Comparison of ENCODE assay signal across 21 cellular contexts in the genomic region with DNA sequence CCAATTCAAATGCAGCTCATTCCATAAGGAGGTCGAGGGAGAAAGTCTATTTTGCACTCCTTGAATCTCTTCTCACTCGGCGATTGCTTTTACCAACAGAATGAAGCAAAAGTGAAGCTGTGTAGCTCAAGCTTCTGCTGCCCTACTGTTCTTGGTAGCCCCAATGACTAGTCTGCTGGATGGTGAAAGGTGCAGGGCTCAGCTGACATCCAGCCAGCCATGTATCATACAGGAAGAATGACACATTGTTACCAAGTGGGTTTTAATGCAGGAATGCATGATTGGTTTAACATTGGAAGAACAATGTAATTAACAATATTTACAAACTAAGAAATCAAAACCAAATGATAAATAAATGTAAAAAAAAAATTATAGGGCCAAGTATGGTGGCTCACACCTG.
"Had no signal": no experiment of that assay in that cellular context is flagged by ENCODE, and none has a peak within 500 bp of the region (broad histone marks: within the 10 kb centered on the region; RNA-seq: fewer than 3 reads in every experiment).

No MANE protein-coding gene starts in this region.

- H3K9me3 ChIP-seq: esophagus muscularis mucosa, lower lobe of right lung, pancreas, transverse colon, vagina had no signal

- H3K27me3 ChIP-seq: esophagus muscularis mucosa, pancreas, transverse colon, vagina had no signal

- H3K36me3 Mint-ChIP-seq: activated CD8-positive, alpha-beta memory T cell treated with anti-CD3 and anti-CD28 coated beads, Interleukin-2, amount 10 ng/mL, durations not matched to agents 7 days and 5 days; naive thymus-derived CD4-positive, alpha-beta T cell had no signal

- DNase-seq: activated CD4-positive, alpha-beta T cell treated with anti-CD3 and anti-CD28 coated beads, Interleukin-2, amount 50 U/mL, for 48 hours; activated CD4-positive, CD25-positive, alpha-beta regulatory T cell treated with anti-CD3 and anti-CD28 coated beads, Interleukin-2, amount 50 U/mL, for 72 hours; activated CD8-positive, alpha-beta memory T cell treated with anti-CD3 and anti-CD28 coated beads, Interleukin-2, amount 10 ng/mL, durations not matched to agents 7 days and 5 days; activated naive CD4-positive, alpha-beta T cell treated with anti-CD3 and anti-CD28 coated beads for 36 hours; activated naive CD8-positive, alpha-beta T cell treated with anti-CD3 and anti-CD28 coated beads, Interleukin-2, amount 50 U/mL, for 24 hours; activated T-cell treated with anti-CD3 and anti-CD28 coated beads, Interleukin-2, amount 50 U/mL, for 1 hour; aorta; endodermal cell; head of caudate nucleus; lower lobe of right lung; naive thymus-derived CD4-positive, alpha-beta T cell; pancreas; retina; stimulated activated CD4-positive, alpha-beta T cell treated with anti-CD3 and anti-CD28 coated beads, Interleukin-15, amount 100 ng/mL, for 24 hours; stimulated activated CD4-positive, alpha-beta T cell treated with anti-CD3 and anti-CD28 coated beads, Interleukin-4, amount 100 ng/mL, for 24 hours; stimulated activated naive CD4-positive, alpha-beta T cell; transverse colon had no signal

- H3K36me3 ChIP-seq: esophagus muscularis mucosa, lower lobe of right lung, pancreas, transverse colon, vagina had no signal

- H3K4me1 Mint-ChIP-seq: activated CD8-positive, alpha-beta memory T cell treated with anti-CD3 and anti-CD28 coated beads, Interleukin-2, amount 10 ng/mL, durations not matched to agents 7 days and 5 days; endodermal cell had no signal

- H3K27ac Mint-ChIP-seq: activated CD8-positive, alpha-beta memory T cell treated with anti-CD3 and anti-CD28 coated beads, Interleukin-2, amount 10 ng/mL, durations not matched to agents 7 days and 5 days; activated naive CD4-positive, alpha-beta T cell treated with anti-CD3 and anti-CD28 coated beads for 36 hours; activated naive CD8-positive, alpha-beta T cell treated with anti-CD3 and anti-CD28 coated beads, Interleukin-2, amount 50 U/mL, for 24 hours; activated T-helper 2 cell treated with anti-CD3 and anti-CD28 coated beads, Interferon-gamma antibody, Interleukin-2, Interleukin-4, amounts not matched to agents 10 μg/mL and 5 μg/mL and 100 μg/mL, durations not matched to agents 14 hours and 24 hours and 36 hours; endodermal cell; naive thymus-derived CD4-positive, alpha-beta T cell had no signal

- H3K4me3 ChIP-seq: esophagus muscularis mucosa, lower lobe of right lung, pancreas, skin epidermis, transverse colon, vagina had no signal

- H3K27me3 Mint-ChIP-seq: activated CD8-positive, alpha-beta memory T cell treated with anti-CD3 and anti-CD28 coated beads, Interleukin-2, amount 10 ng/mL, durations not matched to agents 7 days and 5 days; activated naive CD8-positive, alpha-beta T cell treated with anti-CD3 and anti-CD28 coated beads, Interleukin-2, amount 50 U/mL, for 24 hours; naive thymus-derived CD4-positive, alpha-beta T cell had no signal

- H3K4me1 ChIP-seq: esophagus muscularis mucosa, lower lobe of right lung, pancreas, transverse colon, vagina had no signal

- H3K27ac ChIP-seq: esophagus muscularis mucosa, lower lobe of right lung, pancreas, skin epidermis, transverse colon, vagina had no signal

- H3K4me3 Mint-ChIP-seq: activated CD8-positive, alpha-beta memory T cell treated with anti-CD3 and anti-CD28 coated beads, Interleukin-2, amount 10 ng/mL, durations not matched to agents 7 days and 5 days; activated naive CD4-positive, alpha-beta T cell treated with anti-CD3 and anti-CD28 coated beads for 36 hours; activated naive CD8-positive, alpha-beta T cell treated with anti-CD3 and anti-CD28 coated beads, Interleukin-2, amount 50 U/mL, for 24 hours; endodermal cell; naive thymus-derived CD4-positive, alpha-beta T cell had no signal

- H3K9me3 Mint-ChIP-seq: activated naive CD4-positive, alpha-beta T cell treated with anti-CD3 and anti-CD28 coated beads for 36 hours; activated naive CD8-positive, alpha-beta T cell treated with anti-CD3 and anti-CD28 coated beads, Interleukin-2, amount 50 U/mL, for 24 hours; activated T-helper 2 cell treated with anti-CD3 and anti-CD28 coated beads, Interferon-gamma antibody, Interleukin-2, Interleukin-4, amounts not matched to agents 10 μg/mL and 5 μg/mL and 100 μg/mL, durations not matched to agents 14 hours and 24 hours and 36 hours; endodermal cell; naive thymus-derived CD4-positive, alpha-beta T cell had no signal
